Comparison of ENCODE assay signal across 26 cellular contexts in the genomic region with DNA sequence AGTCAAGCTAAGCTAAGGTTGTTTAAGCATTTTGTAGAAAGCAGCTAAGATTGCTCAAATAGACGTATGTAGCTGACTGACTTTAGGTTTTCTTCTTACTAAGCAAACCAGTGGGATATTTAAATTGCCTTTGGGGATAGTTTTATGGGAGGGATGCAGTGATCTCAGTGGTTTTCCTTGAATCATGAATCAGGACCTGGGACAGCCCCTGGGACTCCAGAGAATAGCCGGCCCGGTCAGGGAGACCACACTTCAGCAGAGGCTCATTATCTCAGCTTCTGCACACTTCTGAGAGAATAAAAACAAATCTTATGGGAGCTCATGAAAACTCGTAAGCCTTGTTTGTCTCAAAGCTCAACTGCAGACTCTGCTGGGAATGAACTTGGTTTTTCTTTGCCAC. TPM values are rescaled to one million over a fixed set of nuclear protein-coding genes. Genes with fewer than 3 reads are reported as not detected.
DNase-seq lines count a peak whose midpoint lies in the region; ATAC-seq, FAIRE-seq and TF ChIP-seq lines count a peak whose summit lies in the region.
"Had no signal": no experiment of that assay in that cellular context is flagged by ENCODE, and none has a peak within 500 bp of the region (broad histone marks: within the 10 kb centered on the region; RNA-seq: fewer than 3 reads in every experiment).

A gene with protein sequence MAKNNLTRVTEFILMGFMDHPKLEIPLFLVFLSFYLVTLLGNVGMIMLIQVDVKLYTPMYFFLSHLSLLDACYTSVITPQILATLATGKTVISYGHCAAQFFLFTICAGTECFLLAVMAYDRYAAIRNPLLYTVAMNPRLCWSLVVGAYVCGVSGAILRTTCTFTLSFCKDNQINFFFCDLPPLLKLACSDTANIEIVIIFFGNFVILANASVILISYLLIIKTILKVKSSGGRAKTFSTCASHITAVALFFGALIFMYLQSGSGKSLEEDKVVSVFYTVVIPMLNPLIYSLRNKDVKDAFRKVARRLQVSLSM (minus strand): TSS at position 62 of the 400 bp plus-strand sequence. CDS start 6,086 bp downstream, outside the sequence.

- H3K4me3 ChIP-seq in HepG2 (replicated peaks in 1 of 3; ENCODE audit: insufficient read depth in 1 of 3, low read depth in 2 of 3, low read length in 3 of 3), result no peak within 1 kb of the TSS
- H3K4me3 ChIP-seq in right lobe of liver, result no peak within 1 kb of the TSS
- H3K4me3 ChIP-seq in H7 (ENCODE audit: insufficient read depth, low read depth, low read length), result no peak within 1 kb of the TSS
- H3K4me3 ChIP-seq: HAP-1, K562, SK-N-MC had no signal

- no peak within 1 kb of the TSS for H3K4me2 ChIP-seq in HepG2 (ENCODE audit: low read depth, low read length)

- POLR2A ChIA-PET in HepG2 (lab: Yijun Ruan, JAX), result no interaction called here

- TF ChIP-seq EP300 in HepG2 (IDR thresholded peaks at IDR 0.05; ENCODE audit: low read depth in 2 of 2, low read length in 2 of 2) (no peak), HepG2 (CRISPR knock-in tag; IDR thresholded peaks at IDR 0.05; ENCODE audit: borderline replicate concordance) (no peak)

- no TSS peak for BruUV-seq in HepG2 (replicated peaks; lab: Mats Ljungman, UMichigan)

- intact Hi-C loops in HepG2 (cut with micrococcal nuclease; ENCODE audit: unreplicated experiment), result no loop called here
- intact Hi-C loops in right lobe of liver (cut with DNase I), result no loop called here

- H3K9ac ChIP-seq in HepG2 (ENCODE audit: insufficient read depth, low read depth, low read length), result no peak within 1 kb of the TSS

- H3K36me3 ChIP-seq in HepG2 (replicated peaks in 1 of 2; ENCODE audit: control insufficient read depth in 1 of 2, insufficient read depth in 2 of 2, low read length in 2 of 2) (no peaks in the 10 kb centered on the region), right lobe of liver (no peaks in the 10 kb centered on the region), H7 (replicated peaks; ENCODE audit: control insufficient read depth, insufficient read depth, low read length) (no peaks in the 10 kb centered on the region)
- H3K36me3 ChIP-seq: HAP-1 had no signal

- no peaks in the 10 kb centered on the region for H3K4me1 ChIP-seq in HepG2 (ENCODE audit: insufficient read depth, low read length)
- no peaks in the 10 kb centered on the region for H3K4me1 ChIP-seq in right lobe of liver
- H3K4me1 ChIP-seq: HAP-1 had no signal

- H3K27ac ChIP-seq in HepG2 (ENCODE audit: extremely low read length, insufficient read depth, low read length) (no peak within 1 kb of the TSS), right lobe of liver (no peak within 1 kb of the TSS)
- H3K27ac ChIP-seq: HL-60, SK-N-MC had no signal

- DNase-seq in HepG2 (ENCODE audit: low spot score) (no peak), right lobe of liver (no peak), astrocyte of the hippocampus (ENCODE audit: low read depth, low spot score) (peak; percentile 0), iPS-NIHi7 (ENCODE audit: extremely low spot score) (peak; percentile 35), H7 (no peak), putamen (ENCODE audit: low spot score) (no peak)
- DNase-seq: 8988T, ACHN, Calu3, DMS79 treated with DMSO at 0.1 percent for 48 hours, Kasumi-1, NCI-H1092 treated with DMSO at 0.1 percent for 48 hours, NCI-H1436 treated with DMSO at 0.1 percent for 48 hours, NCI-H1930, NCI-H2107, NCI-H524, NCI-H748 treated with DMSO at 0.1 percent for 48 hours, SIG-M5 had no signal

- 7% methylated on average over 4 of the region's 4 CpGs for WGBS in HepG2 (ENCODE audit: low lambda C conversion rate)
- 42% methylated on average over 4 of the region's 4 CpGs for WGBS in right lobe of liver (ENCODE audit: insufficient coverage, low coverage, low lambda C conversion rate, missing lambda C conversion rate)

- no peak for TF ChIP-seq POLR2A in HepG2 (IDR thresholded peaks at IDR 0.05; ENCODE audit: insufficient read depth in 1 of 2, low read depth in 2 of 2, low read length in 2 of 2)
- no peak for TF ChIP-seq POLR2A in right lobe of liver (IDR thresholded peaks at IDR 0.05)

- ATAC-seq in HepG2 (no peak), right lobe of liver (no peak), HG03442 (IDR thresholded peaks at IDR 0.05; ENCODE audit: unreplicated experiment) (no peak)
- ATAC-seq: K562 had no signal

- H3K9me3 ChIP-seq in HepG2 (ENCODE audit: low read length) (no peaks in the 10 kb centered on the region), right lobe of liver (no peaks in the 10 kb centered on the region)
- H3K9me3 ChIP-seq: HAP-1 had no signal

- TF ChIP-seq RAD21 in HepG2 (CRISPR knock-in tag; IDR thresholded peaks at IDR 0.05), result no peak

- no peaks in the 10 kb centered on the region for H3K79me2 ChIP-seq in HepG2 (ENCODE audit: insufficient read depth, low read length)

- no peaks in the 10 kb centered on the region for H4K20me1 ChIP-seq in HepG2 (ENCODE audit: insufficient read depth, low read length)

- H2AFZ ChIP-seq in HepG2 (ENCODE audit: low read length), result no peak within 1 kb of the TSS

- TF ChIP-seq CTCF in HepG2 (CRISPR knock-in tag; IDR thresholded peaks at IDR 0.05), result no peak
- TF ChIP-seq CTCF in right lobe of liver (IDR thresholded peaks at IDR 0.05), result no peak

- CTCF ChIA-PET in HepG2 (lab: Yijun Ruan, JAX; ENCODE audit: low intra/inter-chr PET ratio, low total read pairs), result no interaction called here

- in situ Hi-C loops in HepG2 (cut with HindIII; ENCODE audit: extremely low pct_ligation_motif_present, low pct_unique_long_range_greater_than_20kb), result no loop called here

- no peak for FAIRE-seq in HepG2 (lab: Jason Lieb, UNC)
- FAIRE-seq: K562, RCC 7860 had no signal

- H3K27me3 ChIP-seq in HepG2 (ENCODE audit: control insufficient read depth in 1 of 2, insufficient read depth in 2 of 2, low read length in 2 of 2) (peaks cover 0 to 4% of the 10 kb centered on the region in 2 experiments; a peak in 1 of 5 replicates), right lobe of liver (no peaks in the 10 kb centered on the region), H7 (ENCODE audit: control insufficient read depth, insufficient read depth, low read length) (no peaks in the 10 kb centered on the region)

TF ChIP-seq in HepG2, 621 proteins besides CTCF, POLR2A, EP300 and RAD21 (continues in another document):
- TF ChIP-seq, protein P1, sequence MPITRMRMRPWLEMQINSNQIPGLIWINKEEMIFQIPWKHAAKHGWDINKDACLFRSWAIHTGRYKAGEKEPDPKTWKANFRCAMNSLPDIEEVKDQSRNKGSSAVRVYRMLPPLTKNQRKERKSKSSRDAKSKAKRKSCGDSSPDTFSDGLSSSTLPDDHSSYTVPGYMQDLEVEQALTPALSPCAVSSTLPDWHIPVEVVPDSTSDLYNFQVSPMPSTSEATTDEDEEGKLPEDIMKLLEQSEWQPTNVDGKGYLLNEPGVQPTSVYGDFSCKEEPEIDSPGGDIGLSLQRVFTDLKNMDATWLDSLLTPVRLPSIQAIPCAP (CRISPR knock-in tag; IDR thresholded peaks at IDR 0.05; ENCODE audit: low read depth), result no peak
- TF ChIP-seq MIER2 (CRISPR knock-in tag; IDR thresholded peaks at IDR 0.05), result peak; percentile 83
- TF ChIP-seq, protein P2, sequence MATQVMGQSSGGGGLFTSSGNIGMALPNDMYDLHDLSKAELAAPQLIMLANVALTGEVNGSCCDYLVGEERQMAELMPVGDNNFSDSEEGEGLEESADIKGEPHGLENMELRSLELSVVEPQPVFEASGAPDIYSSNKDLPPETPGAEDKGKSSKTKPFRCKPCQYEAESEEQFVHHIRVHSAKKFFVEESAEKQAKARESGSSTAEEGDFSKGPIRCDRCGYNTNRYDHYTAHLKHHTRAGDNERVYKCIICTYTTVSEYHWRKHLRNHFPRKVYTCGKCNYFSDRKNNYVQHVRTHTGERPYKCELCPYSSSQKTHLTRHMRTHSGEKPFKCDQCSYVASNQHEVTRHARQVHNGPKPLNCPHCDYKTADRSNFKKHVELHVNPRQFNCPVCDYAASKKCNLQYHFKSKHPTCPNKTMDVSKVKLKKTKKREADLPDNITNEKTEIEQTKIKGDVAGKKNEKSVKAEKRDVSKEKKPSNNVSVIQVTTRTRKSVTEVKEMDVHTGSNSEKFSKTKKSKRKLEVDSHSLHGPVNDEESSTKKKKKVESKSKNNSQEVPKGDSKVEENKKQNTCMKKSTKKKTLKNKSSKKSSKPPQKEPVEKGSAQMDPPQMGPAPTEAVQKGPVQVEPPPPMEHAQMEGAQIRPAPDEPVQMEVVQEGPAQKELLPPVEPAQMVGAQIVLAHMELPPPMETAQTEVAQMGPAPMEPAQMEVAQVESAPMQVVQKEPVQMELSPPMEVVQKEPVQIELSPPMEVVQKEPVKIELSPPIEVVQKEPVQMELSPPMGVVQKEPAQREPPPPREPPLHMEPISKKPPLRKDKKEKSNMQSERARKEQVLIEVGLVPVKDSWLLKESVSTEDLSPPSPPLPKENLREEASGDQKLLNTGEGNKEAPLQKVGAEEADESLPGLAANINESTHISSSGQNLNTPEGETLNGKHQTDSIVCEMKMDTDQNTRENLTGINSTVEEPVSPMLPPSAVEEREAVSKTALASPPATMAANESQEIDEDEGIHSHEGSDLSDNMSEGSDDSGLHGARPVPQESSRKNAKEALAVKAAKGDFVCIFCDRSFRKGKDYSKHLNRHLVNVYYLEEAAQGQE (IDR thresholded peaks at IDR 0.05; ENCODE audit: borderline replicate concordance in 1 of 2, low read depth in 1 of 2, low read length in 2 of 2), result peak; percentile 23 to 90

RNA-seq across cellular contexts. Expression of the gene that starts here (rescaled TPM):
- total RNA-seq in HepG2 (2016; rRNA removed; fragmentation: Illumina TruSeq; extraction: Trizol) (not detected in 2 replicates), right lobe of liver (not detected)
- total RNA-seq in HepG2 (2016; cell fraction: cytosol; rRNA removed; fragmentation: Illumina TruSeq; extraction: Trizol; ENCODE audit: low read depth), result not detected in 2 replicates
- not detected in 2 replicates for total RNA-seq in HepG2 (2016; cell fraction: insoluble cytoplasmic fraction; rRNA removed; fragmentation: Illumina TruSeq; extraction: Trizol)
- total RNA-seq in HepG2 (2016; cell fraction: membrane; rRNA removed; fragmentation: Illumina TruSeq; extraction: Trizol), result not detected in 2 replicates
- total RNA-seq in HepG2 (2016; cell fraction: nucleus; rRNA removed; fragmentation: Illumina TruSeq; extraction: Trizol), result not detected in 2 replicates
- not detected in 2 replicates for polyA plus RNA-seq in HepG2 (2011; rRNA removed)
- not detected in 2 replicates for polyA plus RNA-seq in HepG2 (2011; cell fraction: cytosol; rRNA removed)
- not detected in 2 replicates for polyA plus RNA-seq in HepG2 (2011; cell fraction: nucleus; rRNA removed)
- not detected in 2 replicates for polyA plus RNA-seq in HepG2 (2012)
- not detected in 2 replicates for polyA plus RNA-seq in HepG2 (2016; cell fraction: cytosol; fragmentation: Illumina TruSeq; extraction: Trizol; ENCODE audit: low read depth)
- polyA plus RNA-seq in HepG2 (2016; cell fraction: insoluble cytoplasmic fraction; fragmentation: Illumina TruSeq; extraction: Trizol; ENCODE audit: low read depth), result not detected in 2 replicates
- not detected in 2 replicates for polyA plus RNA-seq in HepG2 (2016; cell fraction: membrane; fragmentation: Illumina TruSeq; extraction: Trizol; ENCODE audit: low read depth)
- polyA plus RNA-seq in HepG2 (2016; cell fraction: nucleus; fragmentation: Illumina TruSeq; extraction: Trizol; ENCODE audit: insufficient read depth, low read depth), result not detected in 2 replicates
- polyA minus RNA-seq in HepG2 (2011; rRNA and poly(A)+ RNA removed; ENCODE audit: low replicate concordance), result not detected in 2 replicates
- polyA minus RNA-seq in HepG2 (2011; cell fraction: cytosol; rRNA and poly(A)+ RNA removed), result not detected in 2 replicates
- not detected in 2 replicates for polyA minus RNA-seq in HepG2 (2011; cell fraction: nucleus; rRNA and poly(A)+ RNA removed)
- not detected in 2 replicates for total RNA-seq in H7 (2014; rRNA removed; shearing (Covaris generic))
- total RNA-seq: Calu3, K562, M059J had no signal
- polyA plus RNA-seq: BJ, K562 had no signal

Comparison
In these comparisons a context has a peak if more than half of its experiments do, and no peak if none do; other contexts are left out.
1. DNase-seq: peak in astrocyte of the hippocampus (single experiment) and iPS-NIHi7 (single experiment); none in HepG2 (single experiment), right lobe of liver (0 of 3), H7 (single experiment) and putamen (single experiment).